In genomic region chr6:40722553-40723258, GRCh38 we compare ENCODE assay signal across 1 cellular context.
TF ChIP-seq lines count a peak whose summit lies in the region.

No MANE protein-coding gene starts in this region.

TF ChIP-seq in SK-N-SH, 30 proteins besides CTCF, POLR2A, EP300 and RAD21 (continued from another document):
- TF ChIP-seq, protein P1, sequence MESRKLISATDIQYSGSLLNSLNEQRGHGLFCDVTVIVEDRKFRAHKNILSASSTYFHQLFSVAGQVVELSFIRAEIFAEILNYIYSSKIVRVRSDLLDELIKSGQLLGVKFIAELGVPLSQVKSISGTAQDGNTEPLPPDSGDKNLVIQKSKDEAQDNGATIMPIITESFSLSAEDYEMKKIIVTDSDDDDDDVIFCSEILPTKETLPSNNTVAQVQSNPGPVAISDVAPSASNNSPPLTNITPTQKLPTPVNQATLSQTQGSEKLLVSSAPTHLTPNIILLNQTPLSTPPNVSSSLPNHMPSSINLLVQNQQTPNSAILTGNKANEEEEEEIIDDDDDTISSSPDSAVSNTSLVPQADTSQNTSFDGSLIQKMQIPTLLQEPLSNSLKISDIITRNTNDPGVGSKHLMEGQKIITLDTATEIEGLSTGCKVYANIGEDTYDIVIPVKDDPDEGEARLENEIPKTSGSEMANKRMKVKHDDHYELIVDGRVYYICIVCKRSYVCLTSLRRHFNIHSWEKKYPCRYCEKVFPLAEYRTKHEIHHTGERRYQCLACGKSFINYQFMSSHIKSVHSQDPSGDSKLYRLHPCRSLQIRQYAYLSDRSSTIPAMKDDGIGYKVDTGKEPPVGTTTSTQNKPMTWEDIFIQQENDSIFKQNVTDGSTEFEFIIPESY (IDR thresholded peaks at IDR 0.05; ENCODE audit: borderline replicate concordance, low read depth), result no peak
